8 cellular contexts compared by ENCODE assay signal in the genomic region with DNA sequence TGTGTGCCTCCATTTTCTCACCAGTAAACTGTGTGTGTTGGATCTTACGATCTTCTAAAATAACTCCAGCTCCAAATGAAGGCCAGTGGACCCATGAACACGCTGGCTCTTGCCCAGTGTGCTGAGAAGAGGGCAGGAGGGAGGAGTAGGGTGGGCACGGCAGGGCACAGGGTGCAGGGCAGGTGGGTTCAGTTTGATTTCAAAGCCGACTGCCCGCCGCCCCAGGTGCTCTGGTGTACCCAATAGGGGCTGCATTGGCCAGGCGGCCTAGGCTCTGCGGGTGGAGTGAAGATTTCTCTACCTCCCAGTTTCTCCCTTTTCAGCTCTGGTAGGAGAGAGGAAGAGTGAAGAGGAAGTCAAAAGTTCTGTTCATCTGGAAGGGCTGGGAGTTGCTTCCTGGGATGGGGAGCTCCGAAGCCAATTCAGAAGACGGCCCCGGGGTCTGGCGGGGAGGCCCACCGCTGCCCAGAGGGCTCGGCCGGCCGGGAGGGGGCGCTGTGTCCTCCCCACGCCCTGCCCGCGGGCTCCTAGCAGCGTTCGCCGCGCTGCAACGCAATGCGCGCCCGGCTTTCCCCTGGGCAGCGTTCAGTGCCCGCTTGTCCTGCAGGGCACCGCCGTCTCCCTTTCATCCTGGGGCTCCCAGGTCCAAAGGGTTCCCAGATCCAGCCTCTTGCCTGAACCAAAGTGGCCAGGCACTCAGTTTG. TPM values are rescaled to one million over a fixed set of nuclear protein-coding genes. Genes with fewer than 3 reads are reported as not detected.
DNase-seq lines count a peak whose midpoint lies in the region; ATAC-seq and TF ChIP-seq lines count a peak whose summit lies in the region.

No MANE protein-coding gene starts in this region.

- peaks cover 0 to 18% of the 10 kb centered on the region in 2 donors for H3K27me3 ChIP-seq in right lobe of liver

- TF ChIP-seq POLR2A in right lobe of liver (IDR thresholded peaks at IDR 0.05): no peak

- no peaks in the 10 kb centered on the region for H3K9me3 ChIP-seq in OCI-LY7 (ENCODE audit: low read length)
- no peaks in the 10 kb centered on the region for H3K9me3 ChIP-seq in right lobe of liver

- CTCF ChIA-PET in OCI-LY7 (lab: Charles Lee; ENCODE audit: unreplicated experiment): no interaction called here

- H2AFZ ChIP-seq in OCI-LY7 (ENCODE audit: low read length): no peak overlapping the region

- DNase-seq in GM13977 (ENCODE audit: low spot score): peak; percentile 58
- DNase-seq in OCI-LY7 (ENCODE audit: low spot score): no peak
- DNase-seq in astrocyte of the hippocampus (ENCODE audit: low read depth, low spot score): peak; percentile 48
- no peak for DNase-seq in right lobe of liver
- DNase-seq in stimulated activated CD8-positive, alpha-beta memory T cell treated with anti-CD3 and anti-CD28 coated beads, Interleukin-2, amount 100 ng/mL, for 48 hours (ENCODE audit: low read depth in 2 of 2): peak; percentile 43
- no peak for DNase-seq in left lobe of liver (ENCODE audit: low spot score)

- H3K4me1 ChIP-seq in OCI-LY7 (ENCODE audit: insufficient read depth, low read length, poor library complexity, severe bottlenecking) (no peaks in the 10 kb centered on the region), right lobe of liver (peaks cover 0 to 20% (median 4%) of the 10 kb centered on the region in 4 donors)

- 13% methylated on average over 19 of the region's 32 CpGs for WGBS in right lobe of liver (ENCODE audit: insufficient coverage, low coverage, low lambda C conversion rate, missing lambda C conversion rate)

- in situ Hi-C loops in GM13977 (cut with MboI; ENCODE audit: low pct_unique_long_range_greater_than_20kb, low sequenced_read_pairs, unreplicated experiment): no loop called here

- H4K20me1 ChIP-seq in OCI-LY7 (ENCODE audit: insufficient read depth, low read length): no peaks in the 10 kb centered on the region

- intact Hi-C loops in OCI-LY7 (cut with micrococcal nuclease; ENCODE audit: unreplicated experiment) (no loop called here), right lobe of liver (cut with DNase I) (no loop called here)

- H3K36me3 ChIP-seq in OCI-LY7 (ENCODE audit: insufficient read depth, low read length) (no peaks in the 10 kb centered on the region), right lobe of liver (no peaks in the 10 kb centered on the region)

- H3K27ac ChIP-seq in OCI-LY7 (ENCODE audit: low read depth, low read length, poor library complexity, severe bottlenecking): no peak overlapping the region
- no peak overlapping the region for H3K27ac ChIP-seq in right lobe of liver

- H3K79me2 ChIP-seq in OCI-LY7 (ENCODE audit: insufficient read depth, low read depth, low read length): no peaks in the 10 kb centered on the region

- POLR2A ChIA-PET in OCI-LY7 (lab: Charles Lee): no interaction called here

- ATAC-seq in right lobe of liver: peak in 3 of 4 donors; percentile 19 to 35 (median 29)
- ATAC-seq in left lobe of liver: no peak
- no peak for ATAC-seq in GM18517 (IDR thresholded peaks at IDR 0.05; ENCODE audit: unreplicated experiment)
- ATAC-seq in GM18861 (IDR thresholded peaks at IDR 0.05; ENCODE audit: unreplicated experiment): no peak

- no TSS peak for BruUV-seq in OCI-LY7 (replicated peaks; lab: Mats Ljungman, UMichigan)

- TF ChIP-seq CTCF in GM13977 (IDR thresholded peaks at IDR 0.05; ENCODE audit: extremely low read depth, insufficient read depth, missing control alignments) (peak; percentile 46), OCI-LY7 (conservative IDR thresholded peaks at IDR 0.05; ENCODE audit: low read length) (0 out of 2 replicates have a peak, but pooled peaks have one; percentile 34), right lobe of liver (IDR thresholded peaks at IDR 0.05) (peak in 3 of 4 donors; percentile 21 to 41 (median 33))

- no peak overlapping the region for H3K4me2 ChIP-seq in OCI-LY7 (ENCODE audit: low read length)

- H3K9me2 ChIP-seq in OCI-LY7 (ENCODE audit: insufficient read depth, low read length): no peaks in the 10 kb centered on the region

- H3K4me3 ChIP-seq in OCI-LY7 (ENCODE audit: low read depth, low read length, poor library complexity, severe bottlenecking): no peak overlapping the region
- H3K4me3 ChIP-seq in right lobe of liver: no peak overlapping the region

RNA-seq across cellular contexts. Expression of a gene that starts 1.1 kb away (rescaled TPM):
- total RNA-seq in OCI-LY7 (2014; rRNA removed; shearing (Covaris generic)): not detected in 2 replicates
- total RNA-seq in OCI-LY7 (2022) (not detected in 2 replicates), right lobe of liver (not detected), left lobe of liver (not detected)

Comparison
In these comparisons a context has a peak if more than half of its experiments do, and no peak if none do; other contexts are left out.
1. DNase-seq: peak in GM13977 (single experiment), astrocyte of the hippocampus (single experiment) and stimulated activated CD8-positive, alpha-beta memory T cell treated with anti-CD3 and anti-CD28 coated beads, Interleukin-2, amount 100 ng/mL, for 48 hours (2 of 2); none in OCI-LY7 (single experiment), right lobe of liver (0 of 3) and left lobe of liver (single experiment).
2. ATAC-seq: peak in right lobe of liver (3 of 4); none in left lobe of liver (single experiment), GM18517 (single experiment) and GM18861 (single experiment).
3. Peak in every context shown above with its lines, with median percentiles within 50 percentile points of each other: CTCF ChIP-seq.